ENCODE assay signal across 8 cellular contexts in genomic region chr6:27668442-27669275, GRCh38.
DNase-seq lines count a peak whose midpoint lies in the region; ATAC-seq and TF ChIP-seq lines count a peak whose summit lies in the region.

No MANE protein-coding gene starts in this region.

- H3K27me3 ChIP-seq in upper lobe of right lung, result peaks cover 92% of the 10 kb centered on the region

- peak overlapping the region; percentile 50 for H3K4me3 ChIP-seq in fibroblast of pulmonary artery (replicated peaks; ENCODE audit: low read depth, low read length)
- H3K4me3 ChIP-seq in upper lobe of right lung, result no peak overlapping the region

- DNase-seq in activated T-cell treated with anti-CD3 and anti-CD28 coated beads for 24 hours (ENCODE audit: low read depth), result peak; percentile 65
- DNase-seq in activated T-cell treated with anti-CD3 and anti-CD28 coated beads for 4 hours, result no peak
- DNase-seq in NCI-H2171 treated with DMSO at 0.1 percent for 48 hours (lab: John Stamatoyannopoulos, UW), result peak; percentile 72
- DNase-seq in activated CD4-positive, alpha-beta T cell treated with anti-CD3 and anti-CD28 coated beads, Interleukin-2, amount 50 U/mL, for 24 hours (ENCODE audit: low read depth in 1 of 2, low spot score in 1 of 2), result peak; percentile 36 to 67
- peak; percentile 60 for DNase-seq in fibroblast of pulmonary artery (ENCODE audit: low read depth)
- DNase-seq in stimulated activated CD4-positive, alpha-beta T cell treated with anti-CD3 and anti-CD28 coated beads, Interleukin-12 subunit alpha, Interleukin-12 subunit beta, amount 100 ng/mL, for 24 hours (ENCODE audit: low read depth in 2 of 2), result peak; percentile 60 to 80
- no peak for DNase-seq in upper lobe of right lung
- no peak for DNase-seq in GM13976 (ENCODE audit: low spot score)

- TF ChIP-seq CTCF in fibroblast of pulmonary artery (IDR thresholded peaks at IDR 0.05; ENCODE audit: low read length, missing control alignments) (no peak), upper lobe of right lung (IDR thresholded peaks at IDR 0.05) (no peak), GM13976 (IDR thresholded peaks at IDR 0.05; ENCODE audit: borderline replicate concordance, control extremely low read depth, extremely low read depth, insufficient read depth, missing control alignments) (no peak)

- H3K4me1 ChIP-seq in upper lobe of right lung, result no peaks in the 10 kb centered on the region

- in situ Hi-C loops in GM13976 (cut with MboI; ENCODE audit: low sequenced_read_pairs, unreplicated experiment), result no loop called here

- H3K9me3 ChIP-seq in upper lobe of right lung, result no peaks in the 10 kb centered on the region

- H3K27ac ChIP-seq in upper lobe of right lung, result no peak overlapping the region

- intact Hi-C loops in upper lobe of right lung (cut with DNase I), result no loop called here

- H3K36me3 ChIP-seq in upper lobe of right lung, result no peaks in the 10 kb centered on the region

- ATAC-seq in upper lobe of right lung, result no peak

Comparison
In these comparisons a context has a peak if more than half of its experiments do, and no peak if none do; other contexts are left out.
1. DNase-seq: peak in activated T-cell treated with anti-CD3 and anti-CD28 coated beads for 24 hours (single experiment), NCI-H2171 treated with DMSO at 0.1 percent for 48 hours (single experiment), activated CD4-positive, alpha-beta T cell treated with anti-CD3 and anti-CD28 coated beads, Interleukin-2, amount 50 U/mL, for 24 hours (2 of 2), fibroblast of pulmonary artery (single experiment) and stimulated activated CD4-positive, alpha-beta T cell treated with anti-CD3 and anti-CD28 coated beads, Interleukin-12 subunit alpha, Interleukin-12 subunit beta, amount 100 ng/mL, for 24 hours (2 of 2); none in activated T-cell treated with anti-CD3 and anti-CD28 coated beads for 4 hours (single experiment), upper lobe of right lung (single experiment) and GM13976 (single experiment).